ENCODE assay signal across 31 cellular contexts in the genomic region with DNA sequence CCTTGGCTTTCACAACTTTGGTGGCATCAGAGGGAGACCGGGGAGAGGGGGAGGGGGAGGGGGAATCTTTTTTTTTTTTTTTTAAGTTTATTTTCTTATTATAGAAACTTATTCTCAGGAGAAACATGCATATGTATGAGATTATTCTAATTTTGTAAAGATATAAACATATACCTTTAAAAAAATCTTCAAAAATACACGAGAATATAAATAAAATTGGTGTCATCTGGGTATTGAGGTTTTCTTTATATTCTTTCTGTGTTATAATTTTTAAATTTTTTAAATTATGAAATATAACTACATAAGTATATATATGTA.
"Had no signal": no experiment of that assay in that cellular context is flagged by ENCODE, and none has a peak within 500 bp of the region (broad histone marks: within the 10 kb centered on the region; RNA-seq: fewer than 3 reads in every experiment).

No MANE protein-coding gene starts in this region.

- H3K27ac ChIP-seq: neutrophil, pancreas, psoas muscle, skin epidermis, spleen, suprapubic skin, testis, tibial artery, transverse colon, upper lobe of right lung, uterus had no signal

- H3K27ac Mint-ChIP-seq: natural killer cell treated with Interleukin-12 subunit alpha and Interleukin-12 subunit beta and Interleukin-15 and Interleukin-18, amount 100 ng/mL, for 72 hours; nephron progenitor cell; progenitor cell of endocrine pancreas; stimulated activated memory B cell treated with anti-CD40 and anti-IgM and Interleukin-4, amounts not matched to agents 10 μg/mL and 1 μg/mL and 100 μg/mL, for 72 hours; type B pancreatic cell had no signal

- DNase-seq: naive thymus-derived CD8-positive, alpha-beta T cell; nephron progenitor cell; nucleus accumbens; pancreas; psoas muscle; right cardiac atrium; spleen; stimulated activated CD4-positive, alpha-beta T cell treated with anti-CD3 and anti-CD28 coated beads, Interleukin-12 subunit alpha, Interleukin-12 subunit beta, amount 100 ng/mL, for 4 hours; stimulated activated CD4-positive, alpha-beta T cell treated with anti-CD3 and anti-CD28 coated beads, Interleukin-1b, Interleukin-23, amount 100 ng/mL, for 48 hours; stimulated activated CD4-positive, alpha-beta T cell treated with anti-CD3 and anti-CD28 coated beads, Interleukin-4, amount 100 ng/mL, for 1 hour; stimulated activated CD4-positive, alpha-beta T cell treated with anti-CD3 and anti-CD28 coated beads, Interleukin-4, amount 100 ng/mL, for 4 hours; stimulated activated CD8-positive, alpha-beta memory T cell treated with anti-CD3 and anti-CD28 coated beads, Interleukin-4, amount 100 ng/mL, for 48 hours; stimulated activated naive CD4-positive, alpha-beta T cell; stimulated activated naive CD8-positive, alpha-beta T cell treated with anti-CD3 and anti-CD28 coated beads, Interleukin-15, amount 100 ng/mL, for 72 hours; stimulated activated naive CD8-positive, alpha-beta T cell treated with anti-CD3 and anti-CD28 coated beads, Interleukin-15, Interleukin-2, amounts not matched to agents 100 U/mL and 50 U/mL, for 24 hours; substantia nigra; testis; tibial artery; transverse colon; upper lobe of right lung; uterus had no signal

- H3K27me3 Mint-ChIP-seq: naive thymus-derived CD8-positive, alpha-beta T cell; natural killer cell treated with Interleukin-12 subunit alpha and Interleukin-12 subunit beta and Interleukin-15 and Interleukin-18, amount 100 ng/mL, for 72 hours; progenitor cell of endocrine pancreas; stimulated activated memory B cell treated with anti-CD40 and anti-IgM and Interleukin-4, amounts not matched to agents 10 μg/mL and 1 μg/mL and 100 μg/mL, for 72 hours; stimulated activated naive CD8-positive, alpha-beta T cell treated with anti-CD3 and anti-CD28 coated beads, Interleukin-15, amount 100 ng/mL, for 72 hours; type B pancreatic cell had no signal

- H3K4me3 ChIP-seq: pancreas, psoas muscle, skin epidermis, smooth muscle cell, spleen, suprapubic skin, testis, tibial artery, transverse colon, upper lobe of right lung, uterus had no signal

- H3K9me3 ChIP-seq: neutrophil, pancreas, psoas muscle, suprapubic skin, testis, tibial artery, transverse colon, upper lobe of right lung, uterus had no signal

- H3K4me2 ChIP-seq: smooth muscle cell had no signal

- H3K4me1 ChIP-seq: pancreas, spleen, suprapubic skin, upper lobe of right lung had no signal

- H3K4me1 Mint-ChIP-seq: naive thymus-derived CD8-positive, alpha-beta T cell; nephron progenitor cell; neural crest cell; stimulated activated memory B cell treated with anti-CD40 and anti-IgM and Interleukin-4, amounts not matched to agents 10 μg/mL and 1 μg/mL and 100 μg/mL, for 72 hours had no signal

- FAIRE-seq: pancreas had no signal

- H3K4me3 Mint-ChIP-seq: naive thymus-derived CD8-positive, alpha-beta T cell; natural killer cell treated with Interleukin-12 subunit alpha and Interleukin-12 subunit beta and Interleukin-15 and Interleukin-18, amount 100 ng/mL, for 72 hours; nephron progenitor cell; neural crest cell; stimulated activated memory B cell treated with anti-CD40 and anti-IgM and Interleukin-4, amounts not matched to agents 10 μg/mL and 1 μg/mL and 100 μg/mL, for 72 hours; stimulated activated naive CD8-positive, alpha-beta T cell treated with anti-CD3 and anti-CD28 coated beads, Interleukin-15, amount 100 ng/mL, for 72 hours; type B pancreatic cell had no signal

- H3K9me3 Mint-ChIP-seq: natural killer cell treated with Interleukin-12 subunit alpha and Interleukin-12 subunit beta and Interleukin-15 and Interleukin-18, amount 100 ng/mL, for 72 hours; stimulated activated naive CD8-positive, alpha-beta T cell treated with anti-CD3 and anti-CD28 coated beads, Interleukin-15, amount 100 ng/mL, for 72 hours; type B pancreatic cell had no signal

- ATAC-seq: naive thymus-derived CD8-positive, alpha-beta T cell; natural killer cell treated with Interleukin-12 subunit alpha and Interleukin-12 subunit beta and Interleukin-15 and Interleukin-18, amount 100 ng/mL, for 72 hours; pancreas; psoas muscle; right cardiac atrium; sciatic nerve; stimulated activated memory B cell treated with anti-CD40 and anti-IgM and Interleukin-4, amounts not matched to agents 10 μg/mL and 1 μg/mL and 100 μg/mL, for 72 hours; stimulated activated naive CD8-positive, alpha-beta T cell treated with anti-CD3 and anti-CD28 coated beads, Interleukin-15, amount 100 ng/mL, for 72 hours; stimulated activated naive CD8-positive, alpha-beta T cell treated with anti-CD3 and anti-CD28 coated beads, Interleukin-15, Interleukin-2, amounts not matched to agents 100 U/mL and 50 U/mL, for 24 hours; upper lobe of right lung had no signal

- H3K27me3 ChIP-seq: neutrophil, pancreas, spleen, suprapubic skin, testis, tibial artery, transverse colon, upper lobe of right lung, uterus had no signal
